8 cellular contexts compared by ENCODE assay signal in the genomic region with DNA sequence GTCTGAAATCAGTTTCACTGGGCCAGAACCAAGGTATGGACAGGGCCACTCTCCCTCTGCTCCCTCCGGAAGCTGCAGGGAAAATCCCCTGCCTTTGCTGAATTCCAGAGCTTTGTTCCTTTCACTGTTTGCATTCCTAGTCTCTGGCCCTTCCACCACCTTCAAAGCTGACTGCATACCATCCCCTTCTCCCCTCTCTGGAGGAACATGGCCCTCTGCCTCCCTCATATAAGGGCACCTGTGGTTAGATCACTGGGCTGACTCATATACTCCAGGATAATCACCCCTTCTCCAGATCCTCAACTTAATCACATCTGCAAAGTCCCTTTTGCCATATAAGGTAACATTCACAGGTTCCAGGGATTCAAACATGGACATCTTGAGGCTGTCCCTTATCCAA.
DNase-seq lines count a peak whose midpoint lies in the region; ATAC-seq and TF ChIP-seq lines count a peak whose summit lies in the region.
"Not testable (repeated sequence)": the region's sequence is repeated elsewhere in the genome, so short reads cannot be mapped to it uniquely, and the experiment has no call there.

No MANE protein-coding gene starts in this region.

- not testable (repeated sequence) for H3K79me2 ChIP-seq in DND-41 (ENCODE audit: insufficient read depth, low read length); H9 (ENCODE audit: insufficient read depth, low read length); mammary epithelial cell (ENCODE audit: insufficient read depth, low read length); trophoblast cell (ENCODE audit: control insufficient read depth, insufficient read depth, low read length, poor library complexity)

- H2BK15ac ChIP-seq in H9 (ENCODE audit: low read depth, low read length), result not testable (repeated sequence)

- not testable (repeated sequence) for H3K4me1 Mint-ChIP-seq in H9

- peak overlapping the region; percentile 35 to 83 (median 80); a peak in 2 of 7 replicates for H3K27ac Mint-ChIP-seq in H9

- intact Hi-C loops in mammary epithelial cell (cut with micrococcal nuclease); left lung (cut with DNase I): not testable (repeated sequence)

- H3K36me3 ChIP-seq in DND-41 (ENCODE audit: insufficient read depth, low read length); mammary epithelial cell (ENCODE audit: insufficient read depth, low read length); left lung; trophoblast cell (ENCODE audit: control insufficient read depth in 1 of 2, insufficient read depth in 2 of 2, low read length in 2 of 2): not testable (repeated sequence)

- H3K4me3 Mint-ChIP-seq in H9, result not testable (repeated sequence)

- H2BK20ac ChIP-seq in H9 (ENCODE audit: low read depth, low read length, poor library complexity, severe bottlenecking), result not testable (repeated sequence)

- dilution Hi-C loops in mammary epithelial cell (cut with HindIII; ENCODE audit: low sequenced_read_pairs), result not testable (repeated sequence)

- DNase-seq in DND-41, left lung: not testable (repeated sequence)
- DNase-seq in H9 (peak; percentile 28), NCI-H226 (peak; percentile 35), SW480 (ENCODE audit: low spot score) (peak; percentile 31), mammary epithelial cell (peak; percentile 52), glomerular visceral epithelial cell (ENCODE audit: extremely low spot score) (peak; percentile 80), trophoblast cell (peak in 1 of 2 donors; percentile 29)

- WGBS in H9 (ENCODE audit: extremely low coverage, insufficient read length, low lambda C conversion rate), result no CpG with 5 or more reads among the region's 1 CpG
- no CpG with 5 or more reads among the region's 1 CpG for WGBS in mammary epithelial cell (ENCODE audit: low coverage, missing lambda C conversion rate)
- WGBS in trophoblast cell (ENCODE audit: extremely low coverage, insufficient coverage, insufficient read length), result no CpG with 5 or more reads among the region's 1 CpG

- H3K23me2 ChIP-seq in H9 (ENCODE audit: insufficient read length, low read depth, low read length, poor library complexity, severe bottlenecking), result not testable (repeated sequence)

- in situ Hi-C loops in mammary epithelial cell (cut with MboI; ENCODE audit: low sequenced_read_pairs in 2 of 2), result not testable (repeated sequence)

- not testable (repeated sequence) for H3K4ac ChIP-seq in H9 (ENCODE audit: low read depth, low read length); trophoblast cell (ENCODE audit: low read depth, low read length)

- not testable (repeated sequence) for H4K5ac ChIP-seq in H9 (ENCODE audit: insufficient read length, low read depth, low read length)

- H3K4me3 ChIP-seq in DND-41 (ENCODE audit: low read depth in 1 of 2, low read length in 2 of 2); mammary epithelial cell (replicated peaks in 1 of 3; ENCODE audit: insufficient read depth in 1 of 3, low read depth in 2 of 3, low read length in 3 of 3); left lung; trophoblast cell (ENCODE audit: low read depth, low read length): not testable (repeated sequence)

- BruUV-seq in mammary epithelial cell (replicated peaks; lab: Mats Ljungman, UMichigan), result not testable (repeated sequence)

- not testable (repeated sequence) for H3K36me3 Mint-ChIP-seq in H9 (ENCODE audit: insufficient read depth in 1 of 3, low read depth in 3 of 3)

- peaks cover 17% of the 10 kb centered on the region for H3K4me1 ChIP-seq in DND-41 (ENCODE audit: insufficient read depth, low read length)
- not testable (repeated sequence) for H3K4me1 ChIP-seq in H9 (ENCODE audit: insufficient read depth, low read length); mammary epithelial cell (ENCODE audit: insufficient read depth, low read length); left lung; trophoblast cell (ENCODE audit: control insufficient read depth in 1 of 2, insufficient read depth in 2 of 2, low read length in 2 of 2)

- not testable (repeated sequence) for H3K23ac ChIP-seq in H9 (ENCODE audit: insufficient read length, low read depth, low read length); trophoblast cell (ENCODE audit: low read length)

- not testable (repeated sequence) for H2AFZ ChIP-seq in DND-41 (ENCODE audit: low read depth, low read length); H9 (ENCODE audit: low read length); mammary epithelial cell (ENCODE audit: low read depth, low read length); trophoblast cell (ENCODE audit: insufficient read depth, low read length, poor library complexity)

- not testable (repeated sequence) for H4K91ac ChIP-seq in H9 (ENCODE audit: insufficient read length, low read depth, low read length); trophoblast cell (ENCODE audit: low read depth, low read length)

- not testable (repeated sequence) for TF ChIP-seq CTCF in DND-41 (IDR thresholded peaks at IDR 0.05; ENCODE audit: borderline replicate concordance, extremely low read depth, low read length, poor library complexity, severe bottlenecking); H9 (conservative IDR thresholded peaks at IDR 0.05); mammary epithelial cell (conservative IDR thresholded peaks at IDR 0.05 in 1 of 2, IDR thresholded peaks at IDR 0.05 in 1 of 2; ENCODE audit: extremely low read depth in 1 of 2, insufficient read depth in 1 of 2, low read depth in 1 of 2, low read length in 2 of 2); left lung (IDR thresholded peaks at IDR 0.05)

- H3K27ac ChIP-seq in DND-41 (ENCODE audit: low read length); H9 (ENCODE audit: insufficient read length, low read depth, low read length); mammary epithelial cell (ENCODE audit: insufficient read depth, low read depth, low read length); left lung: not testable (repeated sequence)
- H3K27ac ChIP-seq in trophoblast cell (ENCODE audit: low read depth, low read length), result peak overlapping the region; percentile 58

- H3K56ac ChIP-seq in H9 (ENCODE audit: insufficient read length, low read depth, low read length), result not testable (repeated sequence)

- not testable (repeated sequence) for H4K8ac ChIP-seq in H9 (replicated peaks; ENCODE audit: insufficient read length, low read depth, low read length); trophoblast cell (ENCODE audit: low read depth, low read length)

- not testable (repeated sequence) for H2BK120ac ChIP-seq in H9 (ENCODE audit: low read depth, low read length, poor library complexity, severe bottlenecking); trophoblast cell (ENCODE audit: insufficient read depth, low read length, poor library complexity)

- not testable (repeated sequence) for H2BK5ac ChIP-seq in H9 (ENCODE audit: insufficient read length, low read length); trophoblast cell (ENCODE audit: low read depth, low read length, poor library complexity)

- not testable (repeated sequence) for H4K20me1 ChIP-seq in DND-41 (ENCODE audit: insufficient read depth, low read length); H9 (ENCODE audit: control insufficient read depth, insufficient read depth, insufficient read length); mammary epithelial cell (ENCODE audit: insufficient read depth, low read length)

- H3T11ph ChIP-seq in H9 (ENCODE audit: low read length), result not testable (repeated sequence)

- H4K12ac ChIP-seq in trophoblast cell (ENCODE audit: low read depth, low read length), result not testable (repeated sequence)

- H3K4me2 ChIP-seq in DND-41 (ENCODE audit: insufficient read depth, low read length); H9 (ENCODE audit: insufficient read depth, insufficient read length, low read length); mammary epithelial cell (ENCODE audit: insufficient read depth, low read depth, low read length); trophoblast cell (ENCODE audit: low read length): not testable (repeated sequence)

- not testable (repeated sequence) for H3K27me3 ChIP-seq in DND-41 (ENCODE audit: insufficient read depth, low read length, poor library complexity); H9 (ENCODE audit: insufficient read depth, low read length); mammary epithelial cell (ENCODE audit: insufficient read depth, low read length); left lung; trophoblast cell (ENCODE audit: insufficient read depth, low read length)

- H3K18ac ChIP-seq in H9 (ENCODE audit: insufficient read length, low read depth, low read length); trophoblast cell (ENCODE audit: low read length): not testable (repeated sequence)

- not testable (repeated sequence) for H3K9ac ChIP-seq in DND-41 (ENCODE audit: low read depth, low read length); H9 (ENCODE audit: extremely low read depth, insufficient read length, low read length); mammary epithelial cell (ENCODE audit: insufficient read depth, low read length); trophoblast cell (ENCODE audit: low read length)

- H3K79me1 ChIP-seq in H9 (ENCODE audit: insufficient read depth, low read depth, low read length, poor library complexity, severe bottlenecking); trophoblast cell (ENCODE audit: low read length): not testable (repeated sequence)

- not testable (repeated sequence) for H3K27me3 Mint-ChIP-seq in H9 (ENCODE audit: low read depth)

- CTCF ChIA-PET in mammary epithelial cell (lab: Charles Lee; ENCODE audit: low non-redundant PET), result not testable (repeated sequence)

- not testable (repeated sequence) for H3K9me3 ChIP-seq in DND-41 (ENCODE audit: insufficient read depth, low read length, severe bottlenecking); H9 (ENCODE audit: control insufficient read depth, low read depth, low read length); mammary epithelial cell (replicated peaks; ENCODE audit: insufficient read depth, low read length); left lung; trophoblast cell (ENCODE audit: insufficient read depth, low read depth, low read length)

- H3K9me3 Mint-ChIP-seq in H9, result not testable (repeated sequence)

- not testable (repeated sequence) for H2AK5ac ChIP-seq in H9 (ENCODE audit: insufficient read length, low read length); trophoblast cell (ENCODE audit: low read length)

- H3K14ac ChIP-seq in H9 (ENCODE audit: insufficient read depth, low read length); trophoblast cell (ENCODE audit: low read length): not testable (repeated sequence)

- peak; percentile 67 for ATAC-seq in DND-41 (ENCODE audit: insufficient read depth, low read depth)
- peak; percentile 37 for ATAC-seq in left lung

- not testable (repeated sequence) for H2BK12ac ChIP-seq in H9 (ENCODE audit: insufficient read length, low read depth, low read length); trophoblast cell (ENCODE audit: low read length)
